ENCODE assay signal across 8 cellular contexts in the genomic region with DNA sequence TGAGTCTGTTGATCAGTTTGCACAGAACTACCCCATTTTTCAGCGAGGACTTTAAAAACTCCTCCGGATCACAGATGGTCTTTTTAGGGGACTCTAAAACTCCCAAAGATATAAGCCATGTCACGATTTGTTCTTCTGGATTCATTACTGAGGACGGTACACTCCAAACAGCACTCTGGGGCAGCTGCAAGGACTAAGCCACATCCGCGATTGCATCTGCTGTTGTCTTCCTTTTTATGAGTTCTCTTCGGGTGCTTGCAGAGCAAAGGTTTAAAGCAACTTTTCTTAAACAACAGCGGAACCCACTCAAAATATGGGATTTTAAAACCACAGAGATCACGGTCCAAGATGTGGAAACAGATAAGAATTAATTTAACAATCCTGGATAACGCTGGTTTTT. TPM values are rescaled to one million over a fixed set of nuclear protein-coding genes. Genes with fewer than 3 reads are reported as not detected.
DNase-seq lines count a peak whose midpoint lies in the region; ATAC-seq and TF ChIP-seq lines count a peak whose summit lies in the region.

A gene with protein sequence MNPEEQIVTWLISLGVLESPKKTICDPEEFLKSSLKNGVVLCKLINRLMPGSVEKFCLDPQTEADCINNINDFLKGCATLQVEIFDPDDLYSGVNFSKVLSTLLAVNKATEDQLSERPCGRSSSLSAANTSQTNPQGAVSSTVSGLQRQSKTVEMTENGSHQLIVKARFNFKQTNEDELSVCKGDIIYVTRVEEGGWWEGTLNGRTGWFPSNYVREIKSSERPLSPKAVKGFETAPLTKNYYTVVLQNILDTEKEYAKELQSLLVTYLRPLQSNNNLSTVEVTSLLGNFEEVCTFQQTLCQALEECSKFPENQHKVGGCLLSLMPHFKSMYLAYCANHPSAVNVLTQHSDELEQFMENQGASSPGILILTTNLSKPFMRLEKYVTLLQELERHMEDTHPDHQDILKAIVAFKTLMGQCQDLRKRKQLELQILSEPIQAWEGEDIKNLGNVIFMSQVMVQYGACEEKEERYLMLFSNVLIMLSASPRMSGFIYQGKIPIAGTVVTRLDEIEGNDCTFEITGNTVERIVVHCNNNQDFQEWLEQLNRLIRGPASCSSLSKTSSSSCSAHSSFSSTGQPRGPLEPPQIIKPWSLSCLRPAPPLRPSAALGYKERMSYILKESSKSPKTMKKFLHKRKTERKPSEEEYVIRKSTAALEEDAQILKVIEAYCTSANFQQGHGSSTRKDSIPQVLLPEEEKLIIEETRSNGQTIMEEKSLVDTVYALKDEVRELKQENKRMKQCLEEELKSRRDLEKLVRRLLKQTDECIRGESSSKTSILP (minus strand): TSS at position 195 of the 400 bp plus-strand sequence. CDS start 50 bp downstream, at position 145.

- TF ChIP-seq RAD21 in SK-N-SH (IDR thresholded peaks at IDR 0.05; ENCODE audit: low read length), result no peak

- TF ChIP-seq CTCF in SK-N-SH (IDR thresholded peaks at IDR 0.05), result no peak
- TF ChIP-seq CTCF in esophagus muscularis mucosa (IDR thresholded peaks at IDR 0.05), result no peak

- H3K9me2 ChIP-seq in SK-N-SH, result no peaks in the 10 kb centered on the region

- intact Hi-C loops in esophagus muscularis mucosa (cut with DNase I), result no loop called here

- peak within 1 kb of the TSS; percentile 76 for H2AFZ ChIP-seq in SK-N-SH (ENCODE audit: low read depth)

- TF ChIP-seq POLR2A in esophagus muscularis mucosa (IDR thresholded peaks at IDR 0.05; ENCODE audit: low read depth), result no peak

- TF ChIP-seq EP300 in SK-N-SH (IDR thresholded peaks at IDR 0.05; ENCODE audit: borderline replicate concordance in 1 of 2, low read depth in 1 of 2, low read length in 1 of 2) (no peak), esophagus muscularis mucosa (IDR thresholded peaks at IDR 0.05) (no peak)

- no peak within 1 kb of the TSS for H3K9ac ChIP-seq in SK-N-SH

- H3F3A ChIP-seq in SK-N-SH (replicated peaks; ENCODE audit: insufficient read depth), result no peaks in the 10 kb centered on the region

- peaks cover 0 to 5% of the 10 kb centered on the region in 2 experiments; a peak in 1 of 4 replicates for H3K4me1 ChIP-seq in SK-N-SH (ENCODE audit: control insufficient read depth in 1 of 2, insufficient read depth in 2 of 2, low read depth in 1 of 2, low read length in 1 of 2)
- H3K4me1 ChIP-seq in esophagus muscularis mucosa, result peaks cover 3 to 8% (median 5%) of the 10 kb centered on the region in 4 donors

- peak within 1 kb of the TSS; percentile 2 to 40; a peak in 2 of 4 replicates for H3K4me3 ChIP-seq in SK-N-SH (ENCODE audit: low read depth in 2 of 2, low read length in 1 of 2)
- peak within 1 kb of the TSS; percentile 14 to 33 (median 23) for H3K4me3 ChIP-seq in esophagus muscularis mucosa

- peak within 1 kb of the TSS; percentile 70 for H3K4me2 ChIP-seq in SK-N-SH

- no peaks in the 10 kb centered on the region for H4K20me1 ChIP-seq in SK-N-SH (ENCODE audit: insufficient read depth)

- 10% methylated on average over 10 of the region's 10 CpGs for WGBS in SK-N-SH (ENCODE audit: low lambda C conversion rate)
- 46% methylated on average over 10 of the region's 10 CpGs for WGBS in esophagus muscularis mucosa

- POLR2A ChIA-PET in SK-N-SH (lab: Yijun Ruan, JAX), result no interaction called here

- ATAC-seq in GM21526 (IDR thresholded peaks at IDR 0.05; ENCODE audit: low FRiP score, unreplicated experiment) (peak; percentile 52), HG03135 (IDR thresholded peaks at IDR 0.05; ENCODE audit: unreplicated experiment) (no peak)

- H3K36me3 ChIP-seq in SK-N-SH (replicated peaks in 1 of 2; ENCODE audit: control insufficient read depth in 1 of 2, insufficient read depth in 2 of 2, low read length in 1 of 2) (no peaks in the 10 kb centered on the region), esophagus muscularis mucosa (no peaks in the 10 kb centered on the region)

- DNase-seq in CD1c-positive myeloid dendritic cell (ENCODE audit: extremely low spot score) (peak; percentile 33), SK-N-SH (no peak), esophagus muscularis mucosa (ENCODE audit: extremely low spot score) (no peak), cerebellar cortex (ENCODE audit: low spot score) (no peak), SW 1271 (lab: John Stamatoyannopoulos, UW) (no peak)
- peak; percentile 37 for DNase-seq in stimulated activated CD8-positive, alpha-beta memory T cell treated with anti-CD3 and anti-CD28 coated beads, Interleukin-4, amount 100 ng/mL, for 48 hours

- H3K79me2 ChIP-seq in SK-N-SH (ENCODE audit: insufficient read depth), result no peaks in the 10 kb centered on the region

- H3K9me3 ChIP-seq in SK-N-SH, result no peaks in the 10 kb centered on the region
- H3K9me3 ChIP-seq in esophagus muscularis mucosa, result no peaks in the 10 kb centered on the region

- H3K27me3 ChIP-seq in SK-N-SH (ENCODE audit: insufficient read depth) (no peaks in the 10 kb centered on the region), esophagus muscularis mucosa (no peaks in the 10 kb centered on the region)

- H3K27ac ChIP-seq in SK-N-SH (ENCODE audit: low read depth in 2 of 2, low read length in 1 of 2) (peak within 1 kb of the TSS in 1 of 2 experiments; percentile 45; a peak in 1 of 4 replicates), esophagus muscularis mucosa (replicated peaks in 1 of 4) (peak within 1 kb of the TSS in 2 of 4 donors; percentile 33 to 38)

- CTCF ChIA-PET in SK-N-SH (lab: Yijun Ruan, JAX), result no interaction called here

TF ChIP-seq in SK-N-SH, 30 proteins besides CTCF, POLR2A, EP300 and RAD21:
- TF ChIP-seq, protein P1, sequence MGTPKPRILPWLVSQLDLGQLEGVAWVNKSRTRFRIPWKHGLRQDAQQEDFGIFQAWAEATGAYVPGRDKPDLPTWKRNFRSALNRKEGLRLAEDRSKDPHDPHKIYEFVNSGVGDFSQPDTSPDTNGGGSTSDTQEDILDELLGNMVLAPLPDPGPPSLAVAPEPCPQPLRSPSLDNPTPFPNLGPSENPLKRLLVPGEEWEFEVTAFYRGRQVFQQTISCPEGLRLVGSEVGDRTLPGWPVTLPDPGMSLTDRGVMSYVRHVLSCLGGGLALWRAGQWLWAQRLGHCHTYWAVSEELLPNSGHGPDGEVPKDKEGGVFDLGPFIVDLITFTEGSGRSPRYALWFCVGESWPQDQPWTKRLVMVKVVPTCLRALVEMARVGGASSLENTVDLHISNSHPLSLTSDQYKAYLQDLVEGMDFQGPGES (IDR thresholded peaks at IDR 0.05; ENCODE audit: low read depth, low read length), result no peak
- no peak for TF ChIP-seq JUND (IDR thresholded peaks at IDR 0.05)
- no peak for TF ChIP-seq RCOR1 (IDR thresholded peaks at IDR 0.05; ENCODE audit: low read length)
- TF ChIP-seq, protein P2, sequence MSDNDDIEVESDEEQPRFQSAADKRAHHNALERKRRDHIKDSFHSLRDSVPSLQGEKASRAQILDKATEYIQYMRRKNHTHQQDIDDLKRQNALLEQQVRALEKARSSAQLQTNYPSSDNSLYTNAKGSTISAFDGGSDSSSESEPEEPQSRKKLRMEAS (IDR thresholded peaks at IDR 0.05; ENCODE audit: low read depth), result no peak
- TF ChIP-seq YY1 (IDR thresholded peaks at IDR 0.05; ENCODE audit: low read depth), result no peak
- TF ChIP-seq, protein P3, sequence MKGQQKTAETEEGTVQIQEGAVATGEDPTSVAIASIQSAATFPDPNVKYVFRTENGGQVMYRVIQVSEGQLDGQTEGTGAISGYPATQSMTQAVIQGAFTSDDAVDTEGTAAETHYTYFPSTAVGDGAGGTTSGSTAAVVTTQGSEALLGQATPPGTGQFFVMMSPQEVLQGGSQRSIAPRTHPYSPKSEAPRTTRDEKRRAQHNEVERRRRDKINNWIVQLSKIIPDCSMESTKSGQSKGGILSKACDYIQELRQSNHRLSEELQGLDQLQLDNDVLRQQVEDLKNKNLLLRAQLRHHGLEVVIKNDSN (IDR thresholded peaks at IDR 0.05; ENCODE audit: borderline replicate concordance, low read depth), result no peak
- no peak for TF ChIP-seq CHD2 (IDR thresholded peaks at IDR 0.05; ENCODE audit: low read length, partially characterized antibody)
- TF ChIP-seq SMC3 (IDR thresholded peaks at IDR 0.05; ENCODE audit: low read depth, low read length), result no peak
- no peak for TF ChIP-seq FOXM1 (IDR thresholded peaks at IDR 0.05; ENCODE audit: low read depth)
- no peak for TF ChIP-seq EZH2phosphoT487 (IDR thresholded peaks at IDR 0.05; ENCODE audit: borderline replicate concordance, low read depth)
- TF ChIP-seq, protein P4, sequence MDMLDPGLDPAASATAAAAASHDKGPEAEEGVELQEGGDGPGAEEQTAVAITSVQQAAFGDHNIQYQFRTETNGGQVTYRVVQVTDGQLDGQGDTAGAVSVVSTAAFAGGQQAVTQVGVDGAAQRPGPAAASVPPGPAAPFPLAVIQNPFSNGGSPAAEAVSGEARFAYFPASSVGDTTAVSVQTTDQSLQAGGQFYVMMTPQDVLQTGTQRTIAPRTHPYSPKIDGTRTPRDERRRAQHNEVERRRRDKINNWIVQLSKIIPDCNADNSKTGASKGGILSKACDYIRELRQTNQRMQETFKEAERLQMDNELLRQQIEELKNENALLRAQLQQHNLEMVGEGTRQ (IDR thresholded peaks at IDR 0.05; ENCODE audit: borderline replicate concordance, low read depth, low read length), result no peak
- no peak for TF ChIP-seq RXRA (IDR thresholded peaks at IDR 0.05; ENCODE audit: borderline replicate concordance, low read depth)
- no peak for TF ChIP-seq NFIC (IDR thresholded peaks at IDR 0.05; ENCODE audit: borderline replicate concordance)
- TF ChIP-seq MXI1 (IDR thresholded peaks at IDR 0.05; ENCODE audit: low read depth, low read length), result no peak
- no peak for TF ChIP-seq TEAD4 (IDR thresholded peaks at IDR 0.05; ENCODE audit: borderline replicate concordance, insufficient read depth)
- no peak for TF ChIP-seq GATA2 (CRISPR knock-in tag; IDR thresholded peaks at IDR 0.05)
- no peak for TF ChIP-seq SIN3A (IDR thresholded peaks at IDR 0.05; ENCODE audit: borderline replicate concordance, low read depth, low read length)

RNA-seq across cellular contexts. Expression of the gene that starts here (rescaled TPM):
- 2.7 and 3.9 TPM in 2 replicates for polyA plus RNA-seq in SK-N-SH (2012; rRNA removed)
- 3.7 and 3.9 TPM in 2 replicates for polyA plus RNA-seq in SK-N-SH (2012; cell fraction: cytosol; rRNA removed)
- polyA plus RNA-seq in SK-N-SH (2012; cell fraction: nucleus; rRNA removed), result 3.3 and 5.4 TPM in 2 replicates
- 10 to 100 TPM; 13.4 to 16.4 (median 15.0) TPM for total RNA-seq in esophagus muscularis mucosa

Comparison
In these comparisons a context has a peak if more than half of its experiments do, and no peak if none do; other contexts are left out.
1. DNase-seq: peak in CD1c-positive myeloid dendritic cell (single experiment) and stimulated activated CD8-positive, alpha-beta memory T cell treated with anti-CD3 and anti-CD28 coated beads, Interleukin-4, amount 100 ng/mL, for 48 hours (single experiment); none in SK-N-SH (single experiment), esophagus muscularis mucosa (single experiment), cerebellar cortex (single experiment) and SW 1271 (0 of 2).